1 cellular context compared by ENCODE assay signal in genomic region chr2:176080540-176081355, GRCh38.
TF ChIP-seq lines count a peak whose summit lies in the region.

No MANE protein-coding gene starts in this region.

TF ChIP-seq in IMR-90, 13 proteins besides CTCF, POLR2A, EP300 and RAD21:
- TF ChIP-seq MAFK (IDR thresholded peaks at IDR 0.05; ENCODE audit: low read depth, low read length) = no peak
- no peak for TF ChIP-seq CHD1 (IDR thresholded peaks at IDR 0.05; ENCODE audit: low read depth, low read length)
- TF ChIP-seq RFX5 (IDR thresholded peaks at IDR 0.05; ENCODE audit: low read depth, low read length) = no peak
- peak; percentile 82 for TF ChIP-seq BHLHE40 (IDR thresholded peaks at IDR 0.05; ENCODE audit: low read depth, low read length)
